Comparison of ENCODE assay signal across 24 cellular contexts in genomic region chr6:104951677-104952076, GRCh38. TPM values are rescaled to one million over a fixed set of nuclear protein-coding genes. Genes with fewer than 3 reads are reported as not detected.
"Had no signal": no experiment of that assay in that cellular context is flagged by ENCODE, and none has a peak within 500 bp of the region (broad histone marks: within the 10 kb centered on the region; RNA-seq: fewer than 3 reads in every experiment).

No MANE protein-coding gene starts in this region.

- H3K9me3 Mint-ChIP-seq: activated T-helper 1 cell treated with anti-CD3 and anti-CD28 coated beads, Interleukin-12 subunit alpha, Interleukin-12 subunit beta, Interleukin-2, Interleukin-4 antibody, amounts not matched to agents 30 ng/mL and 10 ng/mL and 1 ng/mL, durations not matched to agents 14 hours and 24 hours and 36 hours had no signal

- DNase-seq: activated CD4-positive, alpha-beta memory T cell treated with anti-CD3 and anti-CD28 coated beads for 36 hours; activated CD4-positive, alpha-beta T cell treated with anti-CD3 and anti-CD28 coated beads for 36 hours; activated T-cell treated with anti-CD3 and anti-CD28 coated beads for 4 hours; caudate nucleus; foreskin melanocyte; hypothalamus; kidney; midbrain; psoas muscle; right cardiac atrium; stimulated activated CD4-positive, alpha-beta T cell treated with anti-CD3 and anti-CD28 coated beads, Interleukin-15, amount 100 ng/mL, for 24 hours; stimulated activated CD4-positive, alpha-beta T cell treated with anti-CD3 and anti-CD28 coated beads, Interleukin-2, amount 100 ng/mL, for 48 hours; T-helper 2 cell; uterus had no signal

- H3K27ac Mint-ChIP-seq: activated CD4-positive, alpha-beta memory T cell treated with anti-CD3 and anti-CD28 coated beads for 36 hours; activated CD4-positive, alpha-beta T cell treated with anti-CD3 and anti-CD28 coated beads for 36 hours; activated naive CD8-positive, alpha-beta T cell; activated T-helper 1 cell treated with anti-CD3 and anti-CD28 coated beads, Interleukin-12 subunit alpha, Interleukin-12 subunit beta, Interleukin-2, Interleukin-4 antibody, amounts not matched to agents 30 ng/mL and 10 ng/mL and 1 ng/mL, durations not matched to agents 14 hours and 24 hours and 36 hours; stimulated activated naive CD8-positive, alpha-beta T cell treated with anti-CD3 and anti-CD28 coated beads, Interleukin-15, Interleukin-2, amounts not matched to agents 100 ng/mL and 50 ng/mL, for 24 hours had no signal

- H3K4me1 ChIP-seq: psoas muscle, uterus had no signal

- H3K4me3 ChIP-seq: lung, psoas muscle, skin epidermis, tibial nerve, uterus had no signal

- H3K4me3 Mint-ChIP-seq: activated CD4-positive, alpha-beta memory T cell treated with anti-CD3 and anti-CD28 coated beads for 36 hours; activated CD4-positive, alpha-beta T cell treated with anti-CD3 and anti-CD28 coated beads for 36 hours; activated naive CD8-positive, alpha-beta T cell; activated T-helper 1 cell treated with anti-CD3 and anti-CD28 coated beads, Interleukin-12 subunit alpha, Interleukin-12 subunit beta, Interleukin-2, Interleukin-4 antibody, amounts not matched to agents 30 ng/mL and 10 ng/mL and 1 ng/mL, durations not matched to agents 14 hours and 24 hours and 36 hours; stimulated activated naive CD8-positive, alpha-beta T cell treated with anti-CD3 and anti-CD28 coated beads, Interleukin-15, Interleukin-2, amounts not matched to agents 100 ng/mL and 50 ng/mL, for 24 hours had no signal

- ATAC-seq: activated CD4-positive, alpha-beta T cell treated with anti-CD3 and anti-CD28 coated beads for 36 hours; left lobe of liver; psoas muscle; right cardiac atrium had no signal

- H3K9me3 ChIP-seq: psoas muscle, uterus had no signal

- H3K27ac ChIP-seq: psoas muscle, skin epidermis, tibial nerve, uterus had no signal

- H3K36me3 ChIP-seq: tibial nerve, uterus had no signal

RNA-seq across cellular contexts. Expression of gene LIN28B, which starts 5.2 kb away (rescaled TPM):
- total RNA-seq: activated CD4-positive, alpha-beta memory T cell treated with anti-CD3 and anti-CD28 coated beads for 36 hours; activated CD4-positive, alpha-beta T cell treated with anti-CD3 and anti-CD28 coated beads for 36 hours; activated T-helper 1 cell treated with anti-CD3 and anti-CD28 coated beads, Interleukin-12 subunit alpha, Interleukin-12 subunit beta, Interleukin-2, Interleukin-4 antibody, amounts not matched to agents 30 ng/mL and 10 ng/mL and 1 ng/mL, durations not matched to agents 14 hours and 24 hours and 36 hours; epithelial cell of proximal tubule; fibroblast of lung; kidney; osteocyte; psoas muscle; right cardiac atrium; tibial nerve had no signal
- polyA plus RNA-seq: fibroblast of lung, lung, psoas muscle, right cardiac atrium had no signal
